Comparison of ENCODE assay signal across 12 cellular contexts in the genomic region with DNA sequence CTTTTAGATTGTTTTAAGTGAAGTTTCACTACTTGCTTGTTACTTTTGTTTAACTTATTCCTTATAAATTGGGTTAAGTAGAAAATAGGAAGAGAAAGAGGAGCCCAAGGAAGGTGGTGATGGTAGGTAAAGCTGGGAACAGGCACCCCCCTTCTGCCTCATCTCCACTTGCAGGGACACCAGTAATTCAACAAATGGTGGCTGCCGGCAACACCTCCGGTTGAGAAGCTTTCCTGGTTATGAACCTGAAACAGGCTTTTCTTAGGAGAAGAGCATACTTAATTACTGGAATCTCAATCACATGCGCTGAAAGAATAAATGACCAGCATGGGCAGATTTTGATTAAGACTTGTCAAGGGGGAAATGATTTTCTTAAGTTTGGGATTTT.
A peak's percentile ranks its signal among the peaks of the same experiment; 100 is the strongest.
DNase-seq lines count a peak whose midpoint lies in the region; ATAC-seq, FAIRE-seq and TF ChIP-seq lines count a peak whose summit lies in the region.
"Had no signal": no experiment of that assay in that cellular context is flagged by ENCODE, and none has a peak within 500 bp of the region (broad histone marks: within the 10 kb centered on the region; RNA-seq: fewer than 3 reads in every experiment).

No MANE protein-coding gene starts in this region.

- no peak for TF ChIP-seq EP300 in K562 (IDR thresholded peaks at IDR 0.05; ENCODE audit: low read length)

- H3K27ac ChIP-seq in K562 (ENCODE audit: extremely low read depth, low read depth, low read length) (peak overlapping the region; percentile 92), left lung (no peak overlapping the region)

- no peak for TF ChIP-seq POLR2A in K562 (conservative IDR thresholded peaks at IDR 0.05)

- WGBS in K562 (ENCODE audit: insufficient coverage, low coverage, missing lambda C conversion rate), result 6% methylated on average over 3 of the region's 3 CpGs

- BruUV-seq in Caco-2 (replicated peaks; lab: Mats Ljungman, UMichigan) (TSS peak; percentile 97), K562 (replicated peaks; lab: Mats Ljungman, UMichigan) (no TSS peak)

- no peak for FAIRE-seq in K562 (lab: Jason Lieb, UNC)
- FAIRE-seq: bronchial epithelial cell, RCC 7860 had no signal

- H3K9me1 ChIP-seq in K562 (ENCODE audit: control insufficient read depth, insufficient read depth, low read length), result no peaks in the 10 kb centered on the region

- H3K36me3 Mint-ChIP-seq in Caco-2 (ENCODE audit: insufficient read depth, unreplicated experiment) (peaks cover 5% of the 10 kb centered on the region), nephron progenitor cell (ENCODE audit: low read depth) (no peaks in the 10 kb centered on the region)

- H3K4me3 ChIP-seq in Caco-2 (ENCODE audit: low read depth, low read length), result no peak overlapping the region
- H3K4me3 ChIP-seq in K562, result peak overlapping the region; percentile 28; the same call in 1 of the 2 replicates
- no peak overlapping the region for H3K4me3 ChIP-seq in left lung

- H4K20me1 ChIP-seq in K562 (replicated peaks; ENCODE audit: control insufficient read depth, insufficient read depth, low read length), result no peaks in the 10 kb centered on the region

- no peaks in the 10 kb centered on the region for H3K36me3 ChIP-seq in Caco-2 (ENCODE audit: control insufficient read depth, insufficient read depth, low read length)
- no peaks in the 10 kb centered on the region for H3K36me3 ChIP-seq in K562 (ENCODE audit: control insufficient read depth, insufficient read depth, low read length)
- no peaks in the 10 kb centered on the region for H3K36me3 ChIP-seq in left lung

- H3K4me3 Mint-ChIP-seq in Caco-2 (ENCODE audit: unreplicated experiment) (peak overlapping the region; percentile 44), nephron progenitor cell (peak overlapping the region; percentile 52)

- TF ChIP-seq RAD21 in K562 (CRISPR knock-in tag; conservative IDR thresholded peaks at IDR 0.05 in 1 of 2, IDR thresholded peaks at IDR 0.05 in 1 of 2), result no peak

- H3K4me1 ChIP-seq in Caco-2 (peaks cover 72% of the 10 kb centered on the region), K562 (replicated peaks in 1 of 2; ENCODE audit: control insufficient read depth in 2 of 2, insufficient read depth in 2 of 2, low read length in 2 of 2) (peaks cover 16 to 39% of the 10 kb centered on the region in 2 experiments), left lung (peaks cover 6 to 24% of the 10 kb centered on the region in 2 donors)

- peak overlapping the region; percentile 85 for H3K4me2 ChIP-seq in K562 (ENCODE audit: insufficient read depth, low read length)

- TF ChIP-seq CTCF in Caco-2 (IDR thresholded peaks at IDR 0.05; ENCODE audit: insufficient read depth in 1 of 2, low read depth in 1 of 2, low read length in 1 of 2, severe bottlenecking in 1 of 2, unreplicated experiment in 1 of 2) (no peak), K562 (IDR thresholded peaks at IDR 0.05 in 2 of 3, conservative IDR thresholded peaks at IDR 0.05 in 1 of 3; ENCODE audit: insufficient read depth in 2 of 3, low read depth in 1 of 3, low read length in 3 of 3) (no peak), nephron progenitor cell (IDR thresholded peaks at IDR 0.05) (no peak), left lung (IDR thresholded peaks at IDR 0.05) (no peak)

- no peaks in the 10 kb centered on the region for H3K27me3 Mint-ChIP-seq in Caco-2 (ENCODE audit: insufficient read depth, unreplicated experiment)
- H3K27me3 Mint-ChIP-seq in nephron progenitor cell (ENCODE audit: low read depth, poor library complexity), result peaks cover 4% of the 10 kb centered on the region

- in situ Hi-C loops in K562 (cut with MboI), result no loop called here

- peak overlapping the region; percentile 32 to 75; a peak in 3 of 4 replicates for H3K9ac ChIP-seq in K562 (ENCODE audit: insufficient read depth in 1 of 2, low read depth in 2 of 2, low read length in 2 of 2)

- H3K9me3 ChIP-seq in Caco-2 (no peaks in the 10 kb centered on the region), K562 (replicated peaks; ENCODE audit: control insufficient read depth, insufficient read depth, low read depth, low read length) (no peaks in the 10 kb centered on the region), left lung (no peaks in the 10 kb centered on the region)

- H3K27me3 ChIP-seq in Caco-2 (replicated peaks; ENCODE audit: control insufficient read depth, insufficient read depth, low read length) (no peaks in the 10 kb centered on the region), K562 (ENCODE audit: control insufficient read depth in 2 of 2, insufficient read depth in 2 of 2, low read length in 2 of 2) (no peaks in the 10 kb centered on the region), left lung (no peaks in the 10 kb centered on the region)

- peak overlapping the region; percentile 91 for H3K27ac Mint-ChIP-seq in Caco-2 (ENCODE audit: unreplicated experiment)
- H3K27ac Mint-ChIP-seq in nephron progenitor cell, result peak overlapping the region; percentile 34

- ATAC-seq in K562 (peak; percentile 43), left lung (no peak)
- no peak for ATAC-seq in activated CD4-positive, CD25-positive, alpha-beta regulatory T cell treated with anti-CD3 and anti-CD28 coated beads, Interleukin-2, amount 50 U/mL, for 24 hours

- CTCF ChIA-PET in Caco-2 (lab: Charles Lee) (no interaction called here), K562 (lab: Yijun Ruan, JAX; ENCODE audit: low intra/inter-chr PET ratio) (no interaction called here)

- H3K9me3 Mint-ChIP-seq in Caco-2 (ENCODE audit: unreplicated experiment) (no peaks in the 10 kb centered on the region), nephron progenitor cell (no peaks in the 10 kb centered on the region)

- no peaks in the 10 kb centered on the region for H3K79me2 ChIP-seq in K562 (ENCODE audit: control insufficient read depth, insufficient read depth, low read length)

- H3K4me1 Mint-ChIP-seq in Caco-2 (ENCODE audit: low read depth, unreplicated experiment), result peaks cover 75% of the 10 kb centered on the region
- H3K4me1 Mint-ChIP-seq in nephron progenitor cell, result peaks cover 64% of the 10 kb centered on the region

- peak overlapping the region; percentile 99 for H2AFZ ChIP-seq in K562 (ENCODE audit: low read depth, low read length)

- DNase-seq in Caco-2 (no peak), NCI-H526 (lab: John Stamatoyannopoulos, UW) (peak; percentile 47 to 67), K562 (ENCODE audit: extremely low read depth in 1 of 4, low spot score in 3 of 4) (peak in 1 of 4 experiments; percentile 58), nephron progenitor cell (no peak), left lung (no peak), NCI-H2171 (lab: John Stamatoyannopoulos, UW) (no peak), occipital lobe (lab: John Stamatoyannopoulos, UW) (no peak)
- DNase-seq: DMS79; stimulated activated CD8-positive, alpha-beta memory T cell treated with anti-CD3 and anti-CD28 coated beads, Interleukin-4, amount 100 ng/mL, for 48 hours had no signal

- POLR2A ChIA-PET in Caco-2 (lab: Charles Lee) (interaction anchor here (1.2 kb wide), 1 partner anchor 14 kb away, joined by 8 read pairs; no protein-coding TSS in a partner anchor), K562 (lab: Yijun Ruan, JAX) (interaction anchor here (0.6 to 3.4 kb wide), 4 partner anchors 12 to 857 kb away, joined by 5 to 13 read pairs (median 6); no protein-coding TSS in a partner anchor)

- intact Hi-C loops in Caco-2 (cut with micrococcal nuclease; ENCODE audit: unreplicated experiment), result no loop called here
- intact Hi-C loops in K562 (cut with micrococcal nuclease), result loop anchor here (5.0 kb wide), 2 partner anchors 165 to 185 kb away; no protein-coding TSS in a partner anchor
- intact Hi-C loops in left lung (cut with DNase I), result no loop called here

TF ChIP-seq in K562, 482 proteins besides CTCF, POLR2A, EP300 and RAD21 (continues in another document):
- peak in 1 of 3 experiments; percentile 87; a peak in 2 of 6 replicates for TF ChIP-seq ZBTB11 (CRISPR knock-in tag; IDR thresholded peaks at IDR 0.05)
- TF ChIP-seq, protein P1, sequence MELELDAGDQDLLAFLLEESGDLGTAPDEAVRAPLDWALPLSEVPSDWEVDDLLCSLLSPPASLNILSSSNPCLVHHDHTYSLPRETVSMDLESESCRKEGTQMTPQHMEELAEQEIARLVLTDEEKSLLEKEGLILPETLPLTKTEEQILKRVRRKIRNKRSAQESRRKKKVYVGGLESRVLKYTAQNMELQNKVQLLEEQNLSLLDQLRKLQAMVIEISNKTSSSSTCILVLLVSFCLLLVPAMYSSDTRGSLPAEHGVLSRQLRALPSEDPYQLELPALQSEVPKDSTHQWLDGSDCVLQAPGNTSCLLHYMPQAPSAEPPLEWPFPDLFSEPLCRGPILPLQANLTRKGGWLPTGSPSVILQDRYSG (tag; conservative IDR thresholded peaks at IDR 0.05; ENCODE audit: low read depth), result no peak
- 0 out of 2 replicates have a peak, but pooled peaks have one; percentile 32 for TF ChIP-seq ZNF175 (CRISPR knock-in tag; IDR thresholded peaks at IDR 0.05; ENCODE audit: low read depth)
- peak; percentile 27; the same call in 1 of the 2 replicates for TF ChIP-seq SMAD4 (CRISPR knock-in tag; conservative IDR thresholded peaks at IDR 0.05)
- no peak for TF ChIP-seq ZNF174 (CRISPR knock-in tag; IDR thresholded peaks at IDR 0.05)
- peak; percentile 16 for TF ChIP-seq NFRKB (IDR thresholded peaks at IDR 0.05; ENCODE audit: low read depth)
- TF ChIP-seq TBP (optimal IDR thresholded peaks at IDR 0.05; ENCODE audit: low read depth, low read length), result peak; percentile 29

Comparison
In these comparisons a context has a peak if more than half of its experiments do, and no peak if none do; other contexts are left out.
1. DNase-seq: peak in NCI-H526 (2 of 2); none in Caco-2 (0 of 2), nephron progenitor cell (single experiment), left lung (0 of 2), NCI-H2171 (single experiment) and occipital lobe (single experiment).